8 cellular contexts compared by ENCODE assay signal in genomic region chr19:45468803-45469131, GRCh38.
A peak's percentile ranks its signal among the peaks of the same experiment; 100 is the strongest.
DNase-seq lines count a peak whose midpoint lies in the region; ATAC-seq lines count a peak whose summit lies in the region.

No MANE protein-coding gene starts in this region.

- H3K36me3 ChIP-seq in adipocyte (ENCODE audit: control insufficient read depth, insufficient read depth, low read length, severe bottlenecking) (no peaks in the 10 kb centered on the region), iPS-15b (ENCODE audit: control insufficient read depth, insufficient read depth, low read length) (no peaks in the 10 kb centered on the region)

- ATAC-seq in HG03571 (IDR thresholded peaks at IDR 0.05; ENCODE audit: unreplicated experiment) (peak; percentile 25), HG03097 (IDR thresholded peaks at IDR 0.05; ENCODE audit: low FRiP score, unreplicated experiment) (no peak)
- ATAC-seq in stimulated activated naive CD8-positive, alpha-beta T cell treated with anti-CD3 and anti-CD28 coated beads, Interleukin-15, Interleukin-2, amounts not matched to agents 100 U/mL and 50 U/mL, for 24 hours: peak; percentile 63

- H3K9ac ChIP-seq in adipocyte (ENCODE audit: low read length) (peak overlapping the region; percentile 82), iPS-15b (ENCODE audit: low read depth, low read length) (peak overlapping the region; percentile 66)

- H3K27me3 ChIP-seq in adipocyte (replicated peaks; ENCODE audit: control insufficient read depth, insufficient read depth, low read length) (no peaks in the 10 kb centered on the region), iPS-15b (ENCODE audit: control insufficient read depth, insufficient read depth, low read length) (peaks cover 33% of the 10 kb centered on the region)

- H3K4me3 ChIP-seq in adipocyte (ENCODE audit: low read length) (peak overlapping the region; percentile 93), iPS-15b (ENCODE audit: low read depth, low read length) (peak overlapping the region; percentile 96)

- H3K9me3 ChIP-seq in adipocyte (ENCODE audit: control insufficient read depth, low read length): no peaks in the 10 kb centered on the region
- no peaks in the 10 kb centered on the region for H3K9me3 ChIP-seq in iPS-15b (ENCODE audit: control insufficient read depth, insufficient read depth, low read length)

- peak in 3 of 4 experiments; percentile 43 to 66 (median 61) for DNase-seq in activated CD4-positive, CD25-positive, alpha-beta regulatory T cell (lab: John Stamatoyannopoulos, UW)
- DNase-seq in activated CD4-positive, CD25-positive, alpha-beta regulatory T cell treated with anti-CD3 and anti-CD28 coated beads, Interleukin-2, amount 50 U/mL, for 72 hours: no peak
- DNase-seq in adipocyte (ENCODE audit: low read depth): peak; percentile 67
- no peak for DNase-seq in stimulated activated naive CD8-positive, alpha-beta T cell treated with anti-CD3 and anti-CD28 coated beads, Interleukin-15, Interleukin-2, amounts not matched to agents 100 U/mL and 50 U/mL, for 24 hours
- DNase-seq in HuH-7.5 (ENCODE audit: low spot score): no peak

- peaks cover 23% of the 10 kb centered on the region for H3K4me1 ChIP-seq in adipocyte (ENCODE audit: control insufficient read depth, insufficient read depth, low read length)
- H3K4me1 ChIP-seq in iPS-15b (ENCODE audit: control insufficient read depth, insufficient read depth, low read length): peaks cover 3% of the 10 kb centered on the region

Comparison
In these comparisons a context has a peak if more than half of its experiments do, and no peak if none do; other contexts are left out.
1. DNase-seq: peak in activated CD4-positive, CD25-positive, alpha-beta regulatory T cell (3 of 4) and adipocyte (single experiment); none in activated CD4-positive, CD25-positive, alpha-beta regulatory T cell treated with anti-CD3 and anti-CD28 coated beads, Interleukin-2, amount 50 U/mL, for 72 hours (single experiment), stimulated activated naive CD8-positive, alpha-beta T cell treated with anti-CD3 and anti-CD28 coated beads, Interleukin-15, Interleukin-2, amounts not matched to agents 100 U/mL and 50 U/mL, for 24 hours (single experiment) and HuH-7.5 (single experiment).